ENCODE assay signal across 9 cellular contexts in genomic region chr5:149452007-149452664, GRCh38.
DNase-seq lines count a peak whose midpoint lies in the region; ATAC-seq, FAIRE-seq and TF ChIP-seq lines count a peak whose summit lies in the region.
"Had no signal": no experiment of that assay in that cellular context is flagged by ENCODE, and none has a peak within 500 bp of the region (broad histone marks: within the 10 kb centered on the region; RNA-seq: fewer than 3 reads in every experiment).

No MANE protein-coding gene starts in this region.

- no peaks in the 10 kb centered on the region for H3K27me3 Mint-ChIP-seq in activated naive CD8-positive, alpha-beta T cell treated with anti-CD3 and anti-CD28 coated beads, Interleukin-2, amount 50 U/mL, for 24 hours

- no peak for TF ChIP-seq CTCF in pancreas (IDR thresholded peaks at IDR 0.05)

- H3K27ac ChIP-seq in pancreas: peak overlapping the region in 3 of 4 donors; percentile 20 to 64 (median 58)

- no peak overlapping the region for H3K27ac Mint-ChIP-seq in activated naive CD8-positive, alpha-beta T cell treated with anti-CD3 and anti-CD28 coated beads, Interleukin-2, amount 50 U/mL, for 24 hours

- FAIRE-seq in pancreas (lab: Jason Lieb, UNC): no peak

- no peaks in the 10 kb centered on the region for H3K36me3 Mint-ChIP-seq in activated naive CD8-positive, alpha-beta T cell treated with anti-CD3 and anti-CD28 coated beads, Interleukin-2, amount 50 U/mL, for 24 hours (ENCODE audit: low read depth)

- no peak overlapping the region for H3K4me3 Mint-ChIP-seq in activated naive CD8-positive, alpha-beta T cell treated with anti-CD3 and anti-CD28 coated beads, Interleukin-2, amount 50 U/mL, for 24 hours
- H3K4me3 Mint-ChIP-seq: central memory CD8-positive, alpha-beta T cell had no signal

- H3K27me3 ChIP-seq in pancreas: no peaks in the 10 kb centered on the region

- DNase-seq in CMK (ENCODE audit: low read depth) (peak; percentile 87), foreskin melanocyte (peak; percentile 77), pancreas (peak in 3 of 6 donors; percentile 13 to 43 (median 42)), SK-N-DZ (ENCODE audit: low spot score) (no peak)
- no peak for DNase-seq in activated naive CD8-positive, alpha-beta T cell treated with anti-CD3 and anti-CD28 coated beads, Interleukin-2, amount 50 U/mL, for 24 hours

- peaks cover 3 to 23% (median 11%) of the 10 kb centered on the region in 3 donors for H3K4me1 ChIP-seq in pancreas

- ATAC-seq in SK-N-SH treated with all-trans-retinoic acid at 6 μM for 48 hours (peak; percentile 45), pancreas (peak; percentile 62 to 71 (median 71)), HG03565 (IDR thresholded peaks at IDR 0.05; ENCODE audit: unreplicated experiment) (no peak), HG03378 (IDR thresholded peaks at IDR 0.05; ENCODE audit: unreplicated experiment) (no peak)
- no peak for ATAC-seq in activated naive CD8-positive, alpha-beta T cell treated with anti-CD3 and anti-CD28 coated beads, Interleukin-2, amount 50 U/mL, for 24 hours

- no peaks in the 10 kb centered on the region for H3K4me1 Mint-ChIP-seq in activated naive CD8-positive, alpha-beta T cell treated with anti-CD3 and anti-CD28 coated beads, Interleukin-2, amount 50 U/mL, for 24 hours
- H3K4me1 Mint-ChIP-seq: central memory CD8-positive, alpha-beta T cell had no signal

- no peaks in the 10 kb centered on the region for H3K36me3 ChIP-seq in pancreas

- no peaks in the 10 kb centered on the region for H3K9me3 ChIP-seq in pancreas

- no peak overlapping the region for H3K4me3 ChIP-seq in pancreas

- intact Hi-C loops in pancreas (cut with DNase I): no loop called here

- WGBS in pancreas, 2 donors: 41 to 47% methylated on average over 11 of the region's 11 CpGs

- H3K9me3 Mint-ChIP-seq in activated naive CD8-positive, alpha-beta T cell treated with anti-CD3 and anti-CD28 coated beads, Interleukin-2, amount 50 U/mL, for 24 hours: no peaks in the 10 kb centered on the region
- H3K9me3 Mint-ChIP-seq: central memory CD8-positive, alpha-beta T cell had no signal

TF ChIP-seq in SK-N-SH treated with all-trans-retinoic acid at 6 μM for 48 hours, 23 proteins besides CTCF, POLR2A, EP300 and RAD21:
- TF ChIP-seq ZNF70 (CRISPR knock-in tag; IDR thresholded peaks at IDR 0.05): no peak
- 0 out of 2 replicates have a peak, but pooled peaks have one; percentile 7 for TF ChIP-seq RARB (CRISPR knock-in tag; IDR thresholded peaks at IDR 0.05)
- TF ChIP-seq, protein P1, sequence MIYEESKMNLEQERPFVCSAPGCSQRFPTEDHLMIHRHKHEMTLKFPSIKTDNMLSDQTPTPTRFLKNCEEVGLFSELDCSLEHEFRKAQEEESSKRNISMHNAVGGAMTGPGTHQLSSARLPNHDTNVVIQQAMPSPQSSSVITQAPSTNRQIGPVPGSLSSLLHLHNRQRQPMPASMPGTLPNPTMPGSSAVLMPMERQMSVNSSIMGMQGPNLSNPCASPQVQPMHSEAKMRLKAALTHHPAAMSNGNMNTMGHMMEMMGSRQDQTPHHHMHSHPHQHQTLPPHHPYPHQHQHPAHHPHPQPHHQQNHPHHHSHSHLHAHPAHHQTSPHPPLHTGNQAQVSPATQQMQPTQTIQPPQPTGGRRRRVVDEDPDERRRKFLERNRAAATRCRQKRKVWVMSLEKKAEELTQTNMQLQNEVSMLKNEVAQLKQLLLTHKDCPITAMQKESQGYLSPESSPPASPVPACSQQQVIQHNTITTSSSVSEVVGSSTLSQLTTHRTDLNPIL (CRISPR knock-in tag; IDR thresholded peaks at IDR 0.05; ENCODE audit: low read depth): no peak
- no peak for TF ChIP-seq SNAI2 (CRISPR knock-in tag; IDR thresholded peaks at IDR 0.05)
- TF ChIP-seq PPARA (CRISPR knock-in tag; IDR thresholded peaks at IDR 0.05; ENCODE audit: borderline replicate concordance): no peak
- TF ChIP-seq GLIS3 (CRISPR knock-in tag; IDR thresholded peaks at IDR 0.05): no peak
- TF ChIP-seq POU6F1 (CRISPR knock-in tag; IDR thresholded peaks at IDR 0.05; ENCODE audit: borderline replicate concordance, low read depth): no peak

Comparison
In these comparisons a context has a peak if more than half of its experiments do, and no peak if none do; other contexts are left out.
1. DNase-seq: peak in CMK (single experiment) and foreskin melanocyte (single experiment); none in SK-N-DZ (single experiment) and activated naive CD8-positive, alpha-beta T cell treated with anti-CD3 and anti-CD28 coated beads, Interleukin-2, amount 50 U/mL, for 24 hours (single experiment).
2. ATAC-seq: peak in SK-N-SH treated with all-trans-retinoic acid at 6 μM for 48 hours (single experiment) and pancreas (4 of 4); none in HG03565 (single experiment), activated naive CD8-positive, alpha-beta T cell treated with anti-CD3 and anti-CD28 coated beads, Interleukin-2, amount 50 U/mL, for 24 hours (single experiment) and HG03378 (single experiment).